In the genomic region with DNA sequence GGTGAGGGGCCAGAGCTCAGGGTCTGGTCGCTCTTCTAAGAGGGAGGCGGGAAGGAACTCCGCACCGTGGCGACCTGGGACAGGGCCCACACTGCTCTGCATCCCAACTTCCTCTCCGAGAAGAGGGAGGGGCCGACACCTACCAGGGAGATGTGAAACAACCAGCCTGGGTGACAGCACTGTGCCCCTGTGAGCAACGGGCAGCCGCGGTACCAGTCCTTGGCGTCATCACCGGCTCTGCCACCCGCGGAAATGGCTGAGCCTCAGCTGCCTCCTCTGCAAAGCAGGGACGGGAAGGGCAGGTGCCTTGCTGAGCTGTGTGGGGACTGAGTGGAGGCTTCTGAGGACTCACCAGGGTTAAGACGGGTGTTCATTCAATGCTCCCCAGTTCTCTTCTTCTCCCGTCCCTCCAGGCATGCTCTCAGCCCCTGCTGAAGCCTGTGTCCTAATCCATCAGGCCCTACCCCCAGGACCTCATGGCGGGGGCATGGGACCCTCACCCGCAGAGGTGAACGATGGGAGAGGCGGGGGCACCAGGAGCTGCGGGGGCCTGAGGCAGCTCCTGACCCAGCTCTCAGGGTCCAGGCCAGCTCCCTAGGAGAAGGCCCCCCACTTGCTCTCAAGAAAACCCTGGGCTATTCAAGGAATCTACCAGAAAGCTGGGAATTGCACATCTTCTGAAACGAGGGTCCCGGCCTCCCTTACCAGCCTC, we compare ENCODE assay signal across 1 cellular context.
TF ChIP-seq lines count a peak whose summit lies in the region.

No MANE protein-coding gene starts in this region.

TF ChIP-seq in GM12878, 131 proteins besides CTCF, POLR2A, EP300 and RAD21 (continued from another document):
- peak; percentile 75 for TF ChIP-seq DPF2 (IDR thresholded peaks at IDR 0.05)
- no peak for TF ChIP-seq CBFB (IDR thresholded peaks at IDR 0.05; ENCODE audit: low read depth)
- TF ChIP-seq, protein P1, sequence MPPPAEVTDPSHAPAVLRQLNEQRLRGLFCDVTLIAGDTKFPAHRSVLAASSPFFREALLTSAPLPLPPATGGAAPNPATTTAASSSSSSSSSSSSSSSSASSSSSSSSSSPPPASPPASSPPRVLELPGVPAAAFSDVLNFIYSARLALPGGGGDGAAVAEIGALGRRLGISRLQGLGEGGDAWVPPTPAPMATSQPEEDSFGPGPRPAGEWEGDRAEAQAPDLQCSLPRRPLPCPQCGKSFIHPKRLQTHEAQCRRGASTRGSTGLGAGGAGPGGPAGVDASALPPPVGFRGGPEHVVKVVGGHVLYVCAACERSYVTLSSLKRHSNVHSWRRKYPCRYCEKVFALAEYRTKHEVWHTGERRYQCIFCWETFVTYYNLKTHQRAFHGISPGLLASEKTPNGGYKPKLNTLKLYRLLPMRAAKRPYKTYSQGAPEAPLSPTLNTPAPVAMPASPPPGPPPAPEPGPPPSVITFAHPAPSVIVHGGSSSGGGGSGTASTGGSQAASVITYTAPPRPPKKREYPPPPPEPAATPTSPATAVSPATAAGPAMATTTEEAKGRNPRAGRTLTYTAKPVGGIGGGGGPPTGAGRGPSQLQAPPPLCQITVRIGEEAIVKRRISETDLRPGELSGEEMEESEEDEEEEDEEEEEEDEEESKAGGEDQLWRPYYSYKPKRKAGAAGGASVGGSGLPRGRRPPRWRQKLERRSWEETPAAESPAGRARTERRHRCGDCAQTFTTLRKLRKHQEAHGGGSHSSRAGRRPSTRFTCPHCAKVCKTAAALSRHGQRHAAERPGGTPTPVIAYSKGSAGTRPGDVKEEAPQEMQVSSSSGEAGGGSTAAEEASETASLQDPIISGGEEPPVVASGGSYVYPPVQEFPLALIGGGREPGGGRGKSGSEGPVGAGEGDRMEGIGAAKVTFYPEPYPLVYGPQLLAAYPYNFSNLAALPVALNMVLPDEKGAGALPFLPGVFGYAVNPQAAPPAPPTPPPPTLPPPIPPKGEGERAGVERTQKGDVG (CRISPR knock-in tag; IDR thresholded peaks at IDR 0.05), result no peak
- peak; percentile 50 for TF ChIP-seq CREM (IDR thresholded peaks at IDR 0.05; ENCODE audit: low read depth)
- TF ChIP-seq ATF7 (IDR thresholded peaks at IDR 0.05; ENCODE audit: low read depth), result peak; percentile 29; the same call in 1 of the 2 replicates
- peak; percentile 75 for TF ChIP-seq SPI1 (IDR thresholded peaks at IDR 0.05; ENCODE audit: borderline replicate concordance, insufficient read depth, low read depth, low read length)
- TF ChIP-seq, protein P2, sequence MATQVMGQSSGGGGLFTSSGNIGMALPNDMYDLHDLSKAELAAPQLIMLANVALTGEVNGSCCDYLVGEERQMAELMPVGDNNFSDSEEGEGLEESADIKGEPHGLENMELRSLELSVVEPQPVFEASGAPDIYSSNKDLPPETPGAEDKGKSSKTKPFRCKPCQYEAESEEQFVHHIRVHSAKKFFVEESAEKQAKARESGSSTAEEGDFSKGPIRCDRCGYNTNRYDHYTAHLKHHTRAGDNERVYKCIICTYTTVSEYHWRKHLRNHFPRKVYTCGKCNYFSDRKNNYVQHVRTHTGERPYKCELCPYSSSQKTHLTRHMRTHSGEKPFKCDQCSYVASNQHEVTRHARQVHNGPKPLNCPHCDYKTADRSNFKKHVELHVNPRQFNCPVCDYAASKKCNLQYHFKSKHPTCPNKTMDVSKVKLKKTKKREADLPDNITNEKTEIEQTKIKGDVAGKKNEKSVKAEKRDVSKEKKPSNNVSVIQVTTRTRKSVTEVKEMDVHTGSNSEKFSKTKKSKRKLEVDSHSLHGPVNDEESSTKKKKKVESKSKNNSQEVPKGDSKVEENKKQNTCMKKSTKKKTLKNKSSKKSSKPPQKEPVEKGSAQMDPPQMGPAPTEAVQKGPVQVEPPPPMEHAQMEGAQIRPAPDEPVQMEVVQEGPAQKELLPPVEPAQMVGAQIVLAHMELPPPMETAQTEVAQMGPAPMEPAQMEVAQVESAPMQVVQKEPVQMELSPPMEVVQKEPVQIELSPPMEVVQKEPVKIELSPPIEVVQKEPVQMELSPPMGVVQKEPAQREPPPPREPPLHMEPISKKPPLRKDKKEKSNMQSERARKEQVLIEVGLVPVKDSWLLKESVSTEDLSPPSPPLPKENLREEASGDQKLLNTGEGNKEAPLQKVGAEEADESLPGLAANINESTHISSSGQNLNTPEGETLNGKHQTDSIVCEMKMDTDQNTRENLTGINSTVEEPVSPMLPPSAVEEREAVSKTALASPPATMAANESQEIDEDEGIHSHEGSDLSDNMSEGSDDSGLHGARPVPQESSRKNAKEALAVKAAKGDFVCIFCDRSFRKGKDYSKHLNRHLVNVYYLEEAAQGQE (IDR thresholded peaks at IDR 0.05; ENCODE audit: low read depth, low read length), result no peak
- TF ChIP-seq RBBP5 (conservative IDR thresholded peaks at IDR 0.05), result no peak
- TF ChIP-seq IKZF1 (conservative IDR thresholded peaks at IDR 0.05), result peak; percentile 47
- TF ChIP-seq NBN (IDR thresholded peaks at IDR 0.05), result peak; percentile 63; the same call in 1 of the 2 replicates
- TF ChIP-seq, protein P3, sequence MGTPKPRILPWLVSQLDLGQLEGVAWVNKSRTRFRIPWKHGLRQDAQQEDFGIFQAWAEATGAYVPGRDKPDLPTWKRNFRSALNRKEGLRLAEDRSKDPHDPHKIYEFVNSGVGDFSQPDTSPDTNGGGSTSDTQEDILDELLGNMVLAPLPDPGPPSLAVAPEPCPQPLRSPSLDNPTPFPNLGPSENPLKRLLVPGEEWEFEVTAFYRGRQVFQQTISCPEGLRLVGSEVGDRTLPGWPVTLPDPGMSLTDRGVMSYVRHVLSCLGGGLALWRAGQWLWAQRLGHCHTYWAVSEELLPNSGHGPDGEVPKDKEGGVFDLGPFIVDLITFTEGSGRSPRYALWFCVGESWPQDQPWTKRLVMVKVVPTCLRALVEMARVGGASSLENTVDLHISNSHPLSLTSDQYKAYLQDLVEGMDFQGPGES (IDR thresholded peaks at IDR 0.05), result peak; percentile 46; the same call in 1 of the 2 replicates
- 0 out of 3 replicates have a peak, but pooled peaks have one; percentile 10 for TF ChIP-seq POU2F2 (IDR thresholded peaks at IDR 0.05; ENCODE audit: borderline replicate concordance, low read depth, low read length)
- TF ChIP-seq HDGF (IDR thresholded peaks at IDR 0.05), result peak; percentile 68; the same call in 1 of the 2 replicates
- 0 out of 2 replicates have a peak, but pooled peaks have one; percentile 6 for TF ChIP-seq TCF12 (IDR thresholded peaks at IDR 0.05; ENCODE audit: low read depth, low read length)
- peak in 1 of 2 experiments; percentile 25; a peak in 1 of 4 replicates for TF ChIP-seq BHLHE40 (IDR thresholded peaks at IDR 0.05; ENCODE audit: borderline replicate concordance in 1 of 2, low read depth in 2 of 2, low read length in 1 of 2)
- TF ChIP-seq, protein P4, sequence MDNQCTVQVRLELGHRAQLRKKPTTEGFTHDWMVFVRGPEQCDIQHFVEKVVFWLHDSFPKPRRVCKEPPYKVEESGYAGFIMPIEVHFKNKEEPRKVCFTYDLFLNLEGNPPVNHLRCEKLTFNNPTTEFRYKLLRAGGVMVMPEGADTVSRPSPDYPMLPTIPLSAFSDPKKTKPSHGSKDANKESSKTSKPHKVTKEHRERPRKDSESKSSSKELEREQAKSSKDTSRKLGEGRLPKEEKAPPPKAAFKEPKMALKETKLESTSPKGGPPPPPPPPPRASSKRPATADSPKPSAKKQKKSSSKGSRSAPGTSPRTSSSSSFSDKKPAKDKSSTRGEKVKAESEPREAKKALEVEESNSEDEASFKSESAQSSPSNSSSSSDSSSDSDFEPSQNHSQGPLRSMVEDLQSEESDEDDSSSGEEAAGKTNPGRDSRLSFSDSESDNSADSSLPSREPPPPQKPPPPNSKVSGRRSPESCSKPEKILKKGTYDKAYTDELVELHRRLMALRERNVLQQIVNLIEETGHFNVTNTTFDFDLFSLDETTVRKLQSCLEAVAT (IDR thresholded peaks at IDR 0.05), result 0 out of 2 replicates have a peak, but pooled peaks have one; percentile 19
- TF ChIP-seq YY1 (IDR thresholded peaks at IDR 0.05; ENCODE audit: low read depth, low read length), result peak; percentile 34; the same call in 1 of the 2 replicates
- TF ChIP-seq, protein P5, sequence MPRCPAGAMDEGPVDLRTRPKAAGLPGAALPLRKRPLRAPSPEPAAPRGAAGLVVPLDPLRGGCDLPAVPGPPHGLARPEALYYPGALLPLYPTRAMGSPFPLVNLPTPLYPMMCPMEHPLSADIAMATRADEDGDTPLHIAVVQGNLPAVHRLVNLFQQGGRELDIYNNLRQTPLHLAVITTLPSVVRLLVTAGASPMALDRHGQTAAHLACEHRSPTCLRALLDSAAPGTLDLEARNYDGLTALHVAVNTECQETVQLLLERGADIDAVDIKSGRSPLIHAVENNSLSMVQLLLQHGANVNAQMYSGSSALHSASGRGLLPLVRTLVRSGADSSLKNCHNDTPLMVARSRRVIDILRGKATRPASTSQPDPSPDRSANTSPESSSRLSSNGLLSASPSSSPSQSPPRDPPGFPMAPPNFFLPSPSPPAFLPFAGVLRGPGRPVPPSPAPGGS (IDR thresholded peaks at IDR 0.05; ENCODE audit: borderline replicate concordance, insufficient read depth, low read depth, low read length, poor library complexity, severe bottlenecking), result no peak
- TF ChIP-seq CREB1 (IDR thresholded peaks at IDR 0.05; ENCODE audit: low read depth), result peak; percentile 72; the same call in 1 of the 2 replicates
- 0 out of 2 replicates have a peak, but pooled peaks have one; percentile 11 for TF ChIP-seq GATAD2B (conservative IDR thresholded peaks at IDR 0.05; ENCODE audit: low read depth)
- TF ChIP-seq IKZF2 (IDR thresholded peaks at IDR 0.05), result peak; percentile 40 to 45; a peak in 2 of 4 replicates
- TF ChIP-seq, protein P6, sequence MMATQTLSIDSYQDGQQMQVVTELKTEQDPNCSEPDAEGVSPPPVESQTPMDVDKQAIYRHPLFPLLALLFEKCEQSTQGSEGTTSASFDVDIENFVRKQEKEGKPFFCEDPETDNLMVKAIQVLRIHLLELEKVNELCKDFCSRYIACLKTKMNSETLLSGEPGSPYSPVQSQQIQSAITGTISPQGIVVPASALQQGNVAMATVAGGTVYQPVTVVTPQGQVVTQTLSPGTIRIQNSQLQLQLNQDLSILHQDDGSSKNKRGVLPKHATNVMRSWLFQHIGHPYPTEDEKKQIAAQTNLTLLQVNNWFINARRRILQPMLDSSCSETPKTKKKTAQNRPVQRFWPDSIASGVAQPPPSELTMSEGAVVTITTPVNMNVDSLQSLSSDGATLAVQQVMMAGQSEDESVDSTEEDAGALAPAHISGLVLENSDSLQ (IDR thresholded peaks at IDR 0.05), result peak; percentile 98
- TF ChIP-seq SP1 (IDR thresholded peaks at IDR 0.05; ENCODE audit: low read depth, low read length), result peak; percentile 47
- TF ChIP-seq, protein P7, sequence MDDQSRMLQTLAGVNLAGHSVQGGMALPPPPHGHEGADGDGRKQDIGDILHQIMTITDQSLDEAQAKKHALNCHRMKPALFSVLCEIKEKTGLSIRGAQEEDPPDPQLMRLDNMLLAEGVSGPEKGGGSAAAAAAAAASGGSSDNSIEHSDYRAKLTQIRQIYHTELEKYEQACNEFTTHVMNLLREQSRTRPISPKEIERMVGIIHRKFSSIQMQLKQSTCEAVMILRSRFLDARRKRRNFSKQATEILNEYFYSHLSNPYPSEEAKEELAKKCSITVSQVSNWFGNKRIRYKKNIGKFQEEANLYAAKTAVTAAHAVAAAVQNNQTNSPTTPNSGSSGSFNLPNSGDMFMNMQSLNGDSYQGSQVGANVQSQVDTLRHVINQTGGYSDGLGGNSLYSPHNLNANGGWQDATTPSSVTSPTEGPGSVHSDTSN (IDR thresholded peaks at IDR 0.05; ENCODE audit: insufficient replicate concordance, low read depth, low read length), result peak; percentile 93
